Comparison of ENCODE assay signal across 20 cellular contexts in genomic region chr6:489762-490161, GRCh38.
A peak's percentile ranks its signal among the peaks of the same experiment; 100 is the strongest.
DNase-seq lines count a peak whose midpoint lies in the region; ATAC-seq and TF ChIP-seq lines count a peak whose summit lies in the region.
"Had no signal": no experiment of that assay in that cellular context is flagged by ENCODE, and none has a peak within 500 bp of the region (broad histone marks: within the 10 kb centered on the region; RNA-seq: fewer than 3 reads in every experiment).

No MANE protein-coding gene starts in this region.

- H3K36me3 ChIP-seq in Peyer's patch = peaks cover 0 to 25% (median 0%) of the 10 kb centered on the region in 3 donors
- H3K36me3 ChIP-seq: uterus had no signal

- H3K4me1 ChIP-seq in Peyer's patch = peaks cover 0 to 19% (median 0%) of the 10 kb centered on the region in 4 donors
- H3K4me1 ChIP-seq: A549, lower lobe of right lung, uterus had no signal

- DNase-seq in activated CD4-positive, alpha-beta T cell treated with anti-CD3 and anti-CD28 coated beads, Interleukin-2, amount 10 ng/mL, durations not matched to agents 7 days and 5 days = no peak
- no peak for DNase-seq in activated CD4-positive, alpha-beta T cell treated with anti-CD3 and anti-CD28 coated beads, Interleukin-2, amount 50 U/mL, for 4 hours
- no peak for DNase-seq in activated T-helper 2 cell treated with anti-CD3 and anti-CD28 coated beads, Interferon-gamma antibody, Interleukin-2, Interleukin-4, amounts not matched to agents 10 μg/mL and 5 μg/mL and 100 μg/mL, durations not matched to agents 14 hours and 24 hours and 36 hours (ENCODE audit: low spot score)
- DNase-seq in natural killer cell (no peak), Peyer's patch (no peak)
- no peak for DNase-seq in central memory CD4-positive, alpha-beta T cell
- DNase-seq: aorta; DMS153; foreskin fibroblast; GDM1; HFFc6; kidney; lower lobe of right lung; NCI-H1105 treated with DMSO at 0.1 percent for 48 hours; NCI-H2081; NK-92 treated with Interleukin-12 subunit alpha and Interleukin-12 subunit beta, amount 100 ng/mL, for 24 hours; uterus had no signal

- intact Hi-C loops in activated T-helper 2 cell treated with anti-CD3 and anti-CD28 coated beads, Interferon-gamma antibody, Interleukin-2, Interleukin-4, amounts not matched to agents 10 μg/mL and 5 μg/mL and 100 μg/mL, durations not matched to agents 14 hours and 24 hours and 36 hours (cut with micrococcal nuclease) = loop anchor here (1.0 to 5.0 kb wide), 13 partner anchors 10 to 301 kb away; partner anchors contain the start of gene DUSP22
- intact Hi-C loops in natural killer cell (cut with micrococcal nuclease) = loop anchor here (5.0 kb wide), 2 partner anchors 57 to 197 kb away; partner anchors contain the start of gene DUSP22

- H3K27ac Mint-ChIP-seq in activated CD4-positive, alpha-beta T cell treated with anti-CD3 and anti-CD28 coated beads, Interleukin-2, amount 10 ng/mL, durations not matched to agents 7 days and 5 days = peak overlapping the region; percentile 90
- H3K27ac Mint-ChIP-seq in IgD-negative memory B cell = peak overlapping the region; percentile 83 to 96 (median 95)
- peak overlapping the region; percentile 99 for H3K27ac Mint-ChIP-seq in activated T-helper 2 cell treated with anti-CD3 and anti-CD28 coated beads, Interferon-gamma antibody, Interleukin-2, Interleukin-4, amounts not matched to agents 10 μg/mL and 5 μg/mL and 100 μg/mL, durations not matched to agents 14 hours and 24 hours and 36 hours
- peak overlapping the region; percentile 87 to 92 for H3K27ac Mint-ChIP-seq in natural killer cell
- H3K27ac Mint-ChIP-seq: HFFc6 had no signal

- no peak overlapping the region for H3K4me3 ChIP-seq in Peyer's patch
- H3K4me3 ChIP-seq: A549, lower lobe of right lung, uterus had no signal

- no peaks in the 10 kb centered on the region for H3K27me3 ChIP-seq in Peyer's patch
- H3K27me3 ChIP-seq: uterus had no signal

- H3K27me3 Mint-ChIP-seq in activated CD4-positive, alpha-beta T cell treated with anti-CD3 and anti-CD28 coated beads, Interleukin-2, amount 10 ng/mL, durations not matched to agents 7 days and 5 days = no peaks in the 10 kb centered on the region
- H3K27me3 Mint-ChIP-seq in IgD-negative memory B cell (no peaks in the 10 kb centered on the region), natural killer cell (ENCODE audit: low read depth in 2 of 2) (no peaks in the 10 kb centered on the region)
- H3K27me3 Mint-ChIP-seq in activated T-helper 2 cell treated with anti-CD3 and anti-CD28 coated beads, Interferon-gamma antibody, Interleukin-2, Interleukin-4, amounts not matched to agents 10 μg/mL and 5 μg/mL and 100 μg/mL, durations not matched to agents 14 hours and 24 hours and 36 hours (ENCODE audit: low read depth) = no peaks in the 10 kb centered on the region

- no peak for TF ChIP-seq POLR2A in Peyer's patch (IDR thresholded peaks at IDR 0.05)

- peak overlapping the region in 2 of 4 donors; percentile 45 to 66 for H3K27ac ChIP-seq in Peyer's patch
- H3K27ac ChIP-seq: A549, lower lobe of right lung, uterus had no signal

- H3K9me3 Mint-ChIP-seq in activated CD4-positive, alpha-beta T cell treated with anti-CD3 and anti-CD28 coated beads, Interleukin-2, amount 10 ng/mL, durations not matched to agents 7 days and 5 days = peaks cover 5% of the 10 kb centered on the region
- H3K9me3 Mint-ChIP-seq in IgD-negative memory B cell = no peaks in the 10 kb centered on the region
- peaks cover 9% of the 10 kb centered on the region for H3K9me3 Mint-ChIP-seq in activated T-helper 2 cell treated with anti-CD3 and anti-CD28 coated beads, Interferon-gamma antibody, Interleukin-2, Interleukin-4, amounts not matched to agents 10 μg/mL and 5 μg/mL and 100 μg/mL, durations not matched to agents 14 hours and 24 hours and 36 hours
- H3K9me3 Mint-ChIP-seq in natural killer cell = no peaks in the 10 kb centered on the region
- H3K9me3 Mint-ChIP-seq: HFFc6 had no signal

- peaks cover 54% of the 10 kb centered on the region for H3K36me3 Mint-ChIP-seq in activated CD4-positive, alpha-beta T cell treated with anti-CD3 and anti-CD28 coated beads, Interleukin-2, amount 10 ng/mL, durations not matched to agents 7 days and 5 days (ENCODE audit: low read depth)
- peaks cover 6% of the 10 kb centered on the region for H3K36me3 Mint-ChIP-seq in IgD-negative memory B cell
- peaks cover 81% of the 10 kb centered on the region for H3K36me3 Mint-ChIP-seq in activated T-helper 2 cell treated with anti-CD3 and anti-CD28 coated beads, Interferon-gamma antibody, Interleukin-2, Interleukin-4, amounts not matched to agents 10 μg/mL and 5 μg/mL and 100 μg/mL, durations not matched to agents 14 hours and 24 hours and 36 hours (ENCODE audit: low read depth)
- no peaks in the 10 kb centered on the region for H3K36me3 Mint-ChIP-seq in natural killer cell

- POLR2A ChIA-PET in activated CD4-positive, alpha-beta T cell treated with anti-CD3 and anti-CD28 coated beads, Interleukin-2, amount 10 ng/mL, durations not matched to agents 7 days and 5 days (lab: Charles Lee) = interaction anchor here (1.3 kb wide), 1 partner anchor 9 kb away, joined by 5 read pairs; no protein-coding TSS in a partner anchor

- H3K9me3 ChIP-seq in Peyer's patch = no peaks in the 10 kb centered on the region
- H3K9me3 ChIP-seq: A549, lower lobe of right lung, uterus had no signal

- ATAC-seq in natural killer cell (no peak), HG03175 (IDR thresholded peaks at IDR 0.05; ENCODE audit: unreplicated experiment) (no peak)
- ATAC-seq: A549, lower lobe of right lung had no signal

- TF ChIP-seq CTCF in natural killer cell (IDR thresholded peaks at IDR 0.05) (no peak), Peyer's patch (IDR thresholded peaks at IDR 0.05) (no peak)

- CTCF ChIA-PET in activated CD4-positive, alpha-beta T cell treated with anti-CD3 and anti-CD28 coated beads, Interleukin-2, amount 10 ng/mL, durations not matched to agents 7 days and 5 days (lab: Charles Lee) = interaction anchor here (0.9 to 1.5 kb wide), 6 partner anchors 9 to 78 kb away, joined by 3 to 4 read pairs (median 3); no protein-coding TSS in a partner anchor

- peak overlapping the region; percentile 58 for H3K4me3 Mint-ChIP-seq in activated CD4-positive, alpha-beta T cell treated with anti-CD3 and anti-CD28 coated beads, Interleukin-2, amount 10 ng/mL, durations not matched to agents 7 days and 5 days
- peak overlapping the region in 3 of 4 donors; percentile 50 to 76 (median 63) for H3K4me3 Mint-ChIP-seq in IgD-negative memory B cell
- peak overlapping the region; percentile 76 for H3K4me3 Mint-ChIP-seq in activated T-helper 2 cell treated with anti-CD3 and anti-CD28 coated beads, Interferon-gamma antibody, Interleukin-2, Interleukin-4, amounts not matched to agents 10 μg/mL and 5 μg/mL and 100 μg/mL, durations not matched to agents 14 hours and 24 hours and 36 hours (ENCODE audit: low read depth)
- peak overlapping the region; percentile 67 for H3K4me3 Mint-ChIP-seq in natural killer cell
- H3K4me3 Mint-ChIP-seq: HFFc6 had no signal

- H3K4me1 Mint-ChIP-seq in activated CD4-positive, alpha-beta T cell treated with anti-CD3 and anti-CD28 coated beads, Interleukin-2, amount 10 ng/mL, durations not matched to agents 7 days and 5 days = peaks cover 90% of the 10 kb centered on the region
- H3K4me1 Mint-ChIP-seq in IgD-negative memory B cell (peaks cover 31 to 48% (median 34%) of the 10 kb centered on the region in 3 donors), natural killer cell (peaks cover 57 to 58% of the 10 kb centered on the region in 2 donors)
- H3K4me1 Mint-ChIP-seq in activated T-helper 2 cell treated with anti-CD3 and anti-CD28 coated beads, Interferon-gamma antibody, Interleukin-2, Interleukin-4, amounts not matched to agents 10 μg/mL and 5 μg/mL and 100 μg/mL, durations not matched to agents 14 hours and 24 hours and 36 hours (ENCODE audit: low read depth) = peaks cover 84% of the 10 kb centered on the region
